8 cellular contexts compared by ENCODE assay signal in the genomic region with DNA sequence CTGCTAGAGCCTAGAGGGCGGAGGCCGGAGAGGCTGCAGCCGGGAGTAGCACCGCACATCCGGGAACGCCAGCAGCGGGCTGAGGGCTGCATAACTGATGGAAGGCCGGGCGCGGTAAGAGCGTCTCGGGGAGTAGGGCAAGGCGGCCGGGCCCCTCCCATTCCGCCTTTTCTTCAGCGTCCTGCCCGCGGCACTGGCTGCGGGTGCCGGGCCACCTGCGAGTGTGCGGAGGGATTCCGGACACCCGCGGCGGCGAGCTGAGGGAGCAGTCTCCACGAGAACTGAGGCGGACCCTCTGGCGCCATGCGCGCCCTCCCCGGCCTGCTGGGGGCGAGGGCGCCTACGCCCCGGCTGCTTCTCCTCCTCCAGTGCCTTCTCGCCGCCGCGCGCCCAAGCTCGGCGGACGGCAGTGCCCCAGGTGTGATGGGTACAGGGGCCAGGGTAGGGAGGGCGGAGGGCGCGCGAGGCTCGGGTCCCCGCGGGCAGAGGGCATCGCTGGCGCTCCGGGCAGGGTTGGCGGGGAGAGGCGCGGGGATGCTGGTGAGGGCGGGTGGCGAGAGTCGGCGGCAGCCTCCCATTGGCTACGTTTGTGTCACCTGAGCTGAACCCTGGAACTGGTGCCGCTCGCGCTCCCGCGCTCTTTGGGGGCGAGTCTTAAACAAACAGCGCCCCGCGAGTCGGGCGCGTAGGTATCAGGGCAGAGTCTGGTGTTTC.
DNase-seq lines count a peak whose midpoint lies in the region; ATAC-seq and TF ChIP-seq lines count a peak whose summit lies in the region.

No MANE protein-coding gene starts in this region.

- H3K18ac ChIP-seq in neuronal stem cell (ENCODE audit: low read length), result peak overlapping the region; percentile 97

- peaks cover 74% of the 10 kb centered on the region for H3K4me1 Mint-ChIP-seq in activated T-helper 1 cell treated with anti-CD3 and anti-CD28 coated beads, Interleukin-12 subunit alpha, Interleukin-12 subunit beta, Interleukin-2, Interleukin-4 antibody, amounts not matched to agents 30 ng/mL and 10 ng/mL and 1 ng/mL, durations not matched to agents 14 hours and 24 hours and 36 hours (ENCODE audit: low read depth)

- H3K79me1 ChIP-seq in neuronal stem cell (ENCODE audit: low read depth, low read length), result no peaks in the 10 kb centered on the region

- no peak for TF ChIP-seq EP300 in suprapubic skin (IDR thresholded peaks at IDR 0.05)

- H3K9me3 ChIP-seq in NT2/D1 (ENCODE audit: insufficient read depth, low read length), result 0 out of 2 replicates have a peak, but pooled peaks cover 3% of the 10 kb centered on the region
- H3K9me3 ChIP-seq in neuronal stem cell (replicated peaks in 1 of 2; ENCODE audit: control insufficient read depth in 2 of 2, insufficient read depth in 1 of 2, low read depth in 1 of 2, low read length in 2 of 2), result no peaks in the 10 kb centered on the region
- no peaks in the 10 kb centered on the region for H3K9me3 ChIP-seq in suprapubic skin

- ATAC-seq in HG02642 (IDR thresholded peaks at IDR 0.05; ENCODE audit: poor library complexity, unreplicated experiment) (peak; percentile 58), GM18519 (IDR thresholded peaks at IDR 0.05; ENCODE audit: low FRiP score, unreplicated experiment) (no peak)

- H2AK5ac ChIP-seq in neuronal stem cell (ENCODE audit: low read depth, low read length), result peak overlapping the region; percentile 56

- H3K4me3 Mint-ChIP-seq in activated T-helper 1 cell treated with anti-CD3 and anti-CD28 coated beads, Interleukin-12 subunit alpha, Interleukin-12 subunit beta, Interleukin-2, Interleukin-4 antibody, amounts not matched to agents 30 ng/mL and 10 ng/mL and 1 ng/mL, durations not matched to agents 14 hours and 24 hours and 36 hours, result peak overlapping the region; percentile 96

- POLR2A ChIA-PET in BJ (lab: Charles Lee), result no interaction called here

- peak overlapping the region; percentile 58 for H2BK12ac ChIP-seq in neuronal stem cell (ENCODE audit: low read length)

- peak overlapping the region; percentile 98 for H4K8ac ChIP-seq in neuronal stem cell (ENCODE audit: low read depth, low read length)

- H3K36me3 Mint-ChIP-seq in activated T-helper 1 cell treated with anti-CD3 and anti-CD28 coated beads, Interleukin-12 subunit alpha, Interleukin-12 subunit beta, Interleukin-2, Interleukin-4 antibody, amounts not matched to agents 30 ng/mL and 10 ng/mL and 1 ng/mL, durations not matched to agents 14 hours and 24 hours and 36 hours (ENCODE audit: low read depth), result peaks cover 9% of the 10 kb centered on the region

- peak overlapping the region; percentile 38 for H3K14ac ChIP-seq in neuronal stem cell (ENCODE audit: low read length)

- H3K23ac ChIP-seq in neuronal stem cell (ENCODE audit: low read depth, low read length, poor library complexity), result peak overlapping the region; percentile 95

- H3K27me3 Mint-ChIP-seq in activated T-helper 1 cell treated with anti-CD3 and anti-CD28 coated beads, Interleukin-12 subunit alpha, Interleukin-12 subunit beta, Interleukin-2, Interleukin-4 antibody, amounts not matched to agents 30 ng/mL and 10 ng/mL and 1 ng/mL, durations not matched to agents 14 hours and 24 hours and 36 hours (ENCODE audit: insufficient read depth), result no peaks in the 10 kb centered on the region

- TF ChIP-seq CTCF in BJ (IDR thresholded peaks at IDR 0.05; ENCODE audit: insufficient read depth, low read depth, low read length) (no peak), foreskin fibroblast (IDR thresholded peaks at IDR 0.05; ENCODE audit: low read depth, low read length) (no peak), suprapubic skin (IDR thresholded peaks at IDR 0.05) (no peak)

- CTCF ChIA-PET in BJ (lab: Yijun Ruan, JAX), result no interaction called here

- H3K4me2 ChIP-seq in neuronal stem cell (ENCODE audit: insufficient read depth, low read length, poor library complexity, severe bottlenecking), result peak overlapping the region; percentile 81

- WGBS in neuronal stem cell (ENCODE audit: extremely low coverage in 2 of 2, insufficient read length in 2 of 2, insufficient replicate concordance in 1 of 2), 2 donors, result no CpG with 5 or more reads among the region's 75 CpGs
- 7% methylated on average over 33 of the region's 75 CpGs for WGBS in suprapubic skin

- peak overlapping the region; percentile 81 for H2BK15ac ChIP-seq in neuronal stem cell (ENCODE audit: low read length)

- H3K4me1 ChIP-seq in NT2/D1 (ENCODE audit: insufficient read depth, insufficient read length), result no peaks in the 10 kb centered on the region
- H3K4me1 ChIP-seq in neuronal stem cell (ENCODE audit: control insufficient read depth in 2 of 2, insufficient read depth in 1 of 2, low read depth in 1 of 2, low read length in 2 of 2), result peaks cover 0 to 7% of the 10 kb centered on the region in 2 donors
- H3K4me1 ChIP-seq in suprapubic skin, result peaks cover 9% of the 10 kb centered on the region

- no peak overlapping the region for H4K91ac ChIP-seq in neuronal stem cell (ENCODE audit: low read depth, low read length, poor library complexity)

- H3K36me3 ChIP-seq in BJ (ENCODE audit: control insufficient read depth, insufficient read depth, low read length) (no peaks in the 10 kb centered on the region), NT2/D1 (ENCODE audit: insufficient read depth, insufficient read length, low read length) (no peaks in the 10 kb centered on the region), neuronal stem cell (replicated peaks in 1 of 2; ENCODE audit: control insufficient read depth in 2 of 2, insufficient read depth in 2 of 2, low read length in 2 of 2) (no peaks in the 10 kb centered on the region), suprapubic skin (no peaks in the 10 kb centered on the region)

- H3K27ac ChIP-seq in neuronal stem cell (replicated peaks; ENCODE audit: low read length) (peak overlapping the region; percentile 68), suprapubic skin (no peak overlapping the region)

- peak overlapping the region; percentile 94 for H2BK120ac ChIP-seq in neuronal stem cell (ENCODE audit: low read depth, low read length)

- peak overlapping the region; percentile 93 for H2BK5ac ChIP-seq in neuronal stem cell (ENCODE audit: low read length)

- H3K9me3 Mint-ChIP-seq in activated T-helper 1 cell treated with anti-CD3 and anti-CD28 coated beads, Interleukin-12 subunit alpha, Interleukin-12 subunit beta, Interleukin-2, Interleukin-4 antibody, amounts not matched to agents 30 ng/mL and 10 ng/mL and 1 ng/mL, durations not matched to agents 14 hours and 24 hours and 36 hours, result peaks cover 13% of the 10 kb centered on the region

- H3K27me3 ChIP-seq in BJ (ENCODE audit: control insufficient read depth, insufficient read depth, low read length) (peaks cover 11% of the 10 kb centered on the region), NT2/D1 (ENCODE audit: insufficient read depth, insufficient read length) (no peaks in the 10 kb centered on the region), neuronal stem cell (ENCODE audit: control insufficient read depth in 3 of 3, insufficient read depth in 3 of 3, low read depth in 1 of 3, low read length in 3 of 3) (peaks cover 0 to 37% (median 0%) of the 10 kb centered on the region in 3 experiments), suprapubic skin (peaks cover 29% of the 10 kb centered on the region)

- peak overlapping the region; percentile 96 for H3K27ac Mint-ChIP-seq in activated T-helper 1 cell treated with anti-CD3 and anti-CD28 coated beads, Interleukin-12 subunit alpha, Interleukin-12 subunit beta, Interleukin-2, Interleukin-4 antibody, amounts not matched to agents 30 ng/mL and 10 ng/mL and 1 ng/mL, durations not matched to agents 14 hours and 24 hours and 36 hours

- H3K4me3 ChIP-seq in BJ (ENCODE audit: low read depth, low read length), result peak overlapping the region; percentile 16
- peak overlapping the region; percentile 72 for H3K4me3 ChIP-seq in NT2/D1 (ENCODE audit: insufficient read length, low read depth)
- peak overlapping the region; percentile 7 to 15 for H3K4me3 ChIP-seq in foreskin fibroblast (ENCODE audit: low read depth in 1 of 2, low read length in 2 of 2)
- peak overlapping the region; percentile 46 to 85 for H3K4me3 ChIP-seq in neuronal stem cell (ENCODE audit: low read length in 2 of 2)
- H3K4me3 ChIP-seq in suprapubic skin, result peak overlapping the region; percentile 51

- H3K9ac ChIP-seq in NT2/D1 (ENCODE audit: insufficient read length, low read depth) (peak overlapping the region; percentile 84), neuronal stem cell (ENCODE audit: low read depth, low read length, poor library complexity) (peak overlapping the region; percentile 90)

- H3K4ac ChIP-seq in neuronal stem cell (ENCODE audit: low read length), result peak overlapping the region; percentile 84

- DNase-seq in BJ (ENCODE audit: low read depth) (no peak), NT2/D1 (ENCODE audit: low read depth, low spot score) (peak; percentile 85), foreskin fibroblast (peak in 1 of 2 donors; percentile 20), neuronal stem cell (ENCODE audit: low spot score) (peak; percentile 60), suprapubic skin (ENCODE audit: low spot score in 2 of 2) (peak; percentile 62 to 78)
- peak; percentile 83 for DNase-seq in activated T-helper 1 cell treated with anti-CD3 and anti-CD28 coated beads, Interleukin-12 subunit alpha, Interleukin-12 subunit beta, Interleukin-2, Interleukin-4 antibody, amounts not matched to agents 30 ng/mL and 10 ng/mL and 1 ng/mL, durations not matched to agents 14 hours and 24 hours and 36 hours (ENCODE audit: low spot score)

- intact Hi-C loops in activated T-helper 1 cell treated with anti-CD3 and anti-CD28 coated beads, Interleukin-12 subunit alpha, Interleukin-12 subunit beta, Interleukin-2, Interleukin-4 antibody, amounts not matched to agents 30 ng/mL and 10 ng/mL and 1 ng/mL, durations not matched to agents 14 hours and 24 hours and 36 hours (cut with micrococcal nuclease), result loop anchor here (1.0 kb wide), 1 partner anchor 8 kb away; no protein-coding TSS in a partner anchor

- H2AFZ ChIP-seq in neuronal stem cell (ENCODE audit: low read length), result peak overlapping the region; percentile 97

- TF ChIP-seq POLR2A in suprapubic skin (IDR thresholded peaks at IDR 0.05), result no peak

Comparison
In these comparisons a context has a peak if more than half of its experiments do, and no peak if none do; other contexts are left out.
1. H3K4me3 ChIP-seq: peak in every context shown above with its lines; median percentile 72 in NT2/D1; 66 in neuronal stem cell; 51 in suprapubic skin; 16 in BJ; 11 in foreskin fibroblast.